In the genomic region with DNA sequence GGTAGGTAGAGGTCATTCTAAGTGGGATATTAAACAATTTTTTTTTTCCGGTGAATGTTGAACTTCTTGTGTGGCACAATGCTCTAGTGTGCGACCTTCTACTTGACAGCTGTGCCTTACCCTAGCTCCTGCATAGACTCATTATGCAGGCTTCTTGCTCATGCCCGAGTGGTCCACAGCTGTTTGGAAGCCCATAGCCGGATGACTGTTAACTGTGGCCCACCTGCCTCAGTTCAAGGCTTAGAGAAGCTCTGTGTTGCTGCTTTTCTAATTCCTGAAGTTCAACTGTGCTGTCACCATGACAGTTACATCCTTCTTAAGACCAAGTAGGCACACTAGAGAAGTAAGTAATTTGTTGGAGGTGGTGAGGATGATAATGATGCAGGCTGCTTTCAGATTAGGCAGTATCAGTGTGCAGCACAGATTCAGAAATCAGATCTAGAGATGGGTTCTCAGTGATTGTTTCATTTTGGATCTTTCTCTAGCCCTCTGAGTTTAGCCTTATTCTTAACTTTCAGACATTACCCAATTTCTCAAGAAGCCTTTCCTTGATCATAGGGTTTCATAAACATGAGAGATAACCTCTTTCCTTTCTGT, we compare ENCODE assay signal across 18 cellular contexts.
"Had no signal": no experiment of that assay in that cellular context is flagged by ENCODE, and none has a peak within 500 bp of the region (broad histone marks: within the 10 kb centered on the region; RNA-seq: fewer than 3 reads in every experiment).

No MANE protein-coding gene starts in this region.

- ATAC-seq: natural killer cell treated with Interleukin-12 subunit alpha and Interleukin-12 subunit beta and Interleukin-15 and Interleukin-18, amount 100 ng/mL, for 72 hours; psoas muscle had no signal

- DNase-seq: activated CD4-positive, alpha-beta T cell treated with anti-CD3 and anti-CD28 coated beads, Interleukin-2, amount 50 U/mL, for 1 hour; activated naive CD4-positive, alpha-beta T cell treated with anti-CD3 and anti-CD28 coated beads, Interleukin-2, amount 10 ng/mL, durations not matched to agents 7 days and 5 days; cerebellar nuclear complex; foreskin melanocyte; immature natural killer cell; mesendoderm; nucleus accumbens; psoas muscle; right lobe of liver; stimulated activated CD4-positive, alpha-beta T cell treated with anti-CD3 and anti-CD28 coated beads, Interleukin-4, amount 100 ng/mL, for 4 hours; stimulated activated CD8-positive, alpha-beta memory T cell treated with anti-CD3 and anti-CD28 coated beads, Interleukin-4, amount 100 ng/mL, for 48 hours; trophoblast cell had no signal

- H3K36me3 ChIP-seq: ascending aorta, breast epithelium, right lobe of liver, suprapubic skin had no signal

- H3K27ac ChIP-seq: ascending aorta, breast epithelium, epithelial cell of prostate, psoas muscle, right lobe of liver, suprapubic skin had no signal

- H3K9me3 ChIP-seq: ascending aorta, breast epithelium, psoas muscle, right lobe of liver, suprapubic skin had no signal

- H3K4me2 ChIP-seq: smooth muscle cell had no signal

- H3K4me1 ChIP-seq: ascending aorta, breast epithelium, psoas muscle, suprapubic skin had no signal

- H3K4me3 ChIP-seq: ascending aorta, breast epithelium, psoas muscle, right lobe of liver, smooth muscle cell, suprapubic skin had no signal

- H3K27me3 ChIP-seq: ascending aorta, breast epithelium, right lobe of liver, suprapubic skin had no signal
